Comparison of ENCODE assay signal across 18 cellular contexts in the genomic region with DNA sequence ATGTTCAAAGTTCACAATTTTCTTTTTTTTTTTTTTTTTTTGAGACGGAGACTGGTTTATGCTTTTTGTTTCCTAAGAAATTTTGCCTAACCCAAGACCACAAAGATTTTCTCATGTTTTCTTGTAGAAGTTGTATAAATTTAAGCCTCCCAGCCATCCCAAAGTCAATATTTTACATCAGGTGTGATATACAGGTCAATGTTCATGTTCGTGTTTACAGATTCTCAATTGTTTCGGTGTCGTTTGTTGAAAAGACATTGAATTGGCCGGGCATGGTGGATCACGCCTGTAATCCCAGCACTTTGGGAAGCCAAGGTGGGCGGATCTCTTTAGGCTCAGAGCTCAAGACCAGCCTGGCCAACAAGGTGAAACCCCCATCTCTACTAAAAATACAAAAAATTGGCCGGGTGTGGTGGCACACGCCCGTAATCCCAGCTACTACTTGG. TPM values are rescaled to one million over a fixed set of nuclear protein-coding genes. Genes with fewer than 3 reads are reported as not detected.
DNase-seq lines count a peak whose midpoint lies in the region; ATAC-seq and TF ChIP-seq lines count a peak whose summit lies in the region.
"Had no signal": no experiment of that assay in that cellular context is flagged by ENCODE, and none has a peak within 500 bp of the region (broad histone marks: within the 10 kb centered on the region; RNA-seq: fewer than 3 reads in every experiment).

No MANE protein-coding gene starts in this region.

- in situ Hi-C loops in brain microvascular endothelial cell (cut with HindIII; ENCODE audit: low pct_ligation_motif_present, low sequenced_read_pairs) = no loop called here

- H3K79me2 ChIP-seq in OCI-LY1 (ENCODE audit: insufficient read depth, low read length) = no peaks in the 10 kb centered on the region

- H3K27me3 Mint-ChIP-seq in endothelial cell (ENCODE audit: unreplicated experiment) = peaks cover 6% of the 10 kb centered on the region
- no peaks in the 10 kb centered on the region for H3K27me3 Mint-ChIP-seq in naive thymus-derived CD8-positive, alpha-beta T cell
- H3K27me3 Mint-ChIP-seq: CD4-positive, alpha-beta T cell had no signal

- TF ChIP-seq CTCF in 22Rv1 (IDR thresholded peaks at IDR 0.05) (no peak), OCI-LY1 (IDR thresholded peaks at IDR 0.05; ENCODE audit: low read length) (no peak), endothelial cell (IDR thresholded peaks at IDR 0.05; ENCODE audit: unreplicated experiment) (no peak), brain microvascular endothelial cell (IDR thresholded peaks at IDR 0.05; ENCODE audit: low read depth, low read length, missing control alignments) (no peak)

- H3K36me3 ChIP-seq in OCI-LY1 (ENCODE audit: insufficient read depth, low read length) = peaks cover 73% of the 10 kb centered on the region
- peaks cover 74% of the 10 kb centered on the region for H3K36me3 ChIP-seq in brain microvascular endothelial cell (replicated peaks)

- H3K27ac Mint-ChIP-seq in endothelial cell (ENCODE audit: unreplicated experiment) = no peak overlapping the region
- H3K27ac Mint-ChIP-seq in naive thymus-derived CD8-positive, alpha-beta T cell = peak overlapping the region in 6 of 10 donors; percentile 5 to 86 (median 54)
- H3K27ac Mint-ChIP-seq: CD4-positive, alpha-beta T cell had no signal

- H3K4me2 ChIP-seq in OCI-LY1 (ENCODE audit: low read length) = no peak overlapping the region
- H3K4me2 ChIP-seq: A549 had no signal

- POLR2A ChIA-PET in naive thymus-derived CD8-positive, alpha-beta T cell (lab: Charles Lee) = interaction anchor here (0.6 to 1.8 kb wide), 4 partner anchors 8 to 98 kb away, joined by 3 to 7 read pairs (median 4); partner anchors contain the start of genes MALAT1 and NEAT1

- H3K36me3 Mint-ChIP-seq in endothelial cell (ENCODE audit: low read depth, unreplicated experiment) = peaks cover 22% of the 10 kb centered on the region
- H3K36me3 Mint-ChIP-seq in naive thymus-derived CD8-positive, alpha-beta T cell = peaks cover 0 to 76% (median 8%) of the 10 kb centered on the region in 3 donors

- no peak overlapping the region for H2AFZ ChIP-seq in OCI-LY1 (ENCODE audit: low read length)

- H3K9ac ChIP-seq in OCI-LY1 (ENCODE audit: low read length) = no peak overlapping the region

- H3K27ac ChIP-seq in 22Rv1 (peak overlapping the region; percentile 10; the same call in 1 of the 2 replicates), OCI-LY1 (ENCODE audit: low read depth, low read length, poor library complexity, severe bottlenecking) (peak overlapping the region; percentile 95), brain microvascular endothelial cell (no peak overlapping the region)
- H3K27ac ChIP-seq: A549 had no signal

- H4K20me1 ChIP-seq in OCI-LY1 (ENCODE audit: insufficient read depth, low read length) = no peaks in the 10 kb centered on the region

- no peaks in the 10 kb centered on the region for H3K9me2 ChIP-seq in OCI-LY1 (ENCODE audit: low read depth, low read length)

- ATAC-seq in naive thymus-derived CD8-positive, alpha-beta T cell = no peak
- ATAC-seq: A549, GM12878, PC-3, Right ventricle myocardium inferior had no signal

- peaks cover 17% of the 10 kb centered on the region for H3K4me1 Mint-ChIP-seq in endothelial cell (ENCODE audit: unreplicated experiment)
- H3K4me1 Mint-ChIP-seq in naive thymus-derived CD8-positive, alpha-beta T cell = peaks cover 4 to 15% (median 12%) of the 10 kb centered on the region in 4 donors

- H3F3A ChIP-seq in OCI-LY1 (ENCODE audit: insufficient read depth, low read length) = peaks cover 11% of the 10 kb centered on the region

- no peaks in the 10 kb centered on the region for H3K9me3 ChIP-seq in OCI-LY1 (ENCODE audit: low read length)
- H3K9me3 ChIP-seq: A549 had no signal

- DNase-seq in endothelial cell (ENCODE audit: low spot score) = no peak
- no peak for DNase-seq in naive thymus-derived CD8-positive, alpha-beta T cell
- no peak for DNase-seq in SW480 (ENCODE audit: low spot score)
- no peak for DNase-seq in central memory CD4-positive, alpha-beta T cell
- DNase-seq in brain microvascular endothelial cell = no peak
- no peak for DNase-seq in SHP77 (lab: John Stamatoyannopoulos, UW)
- DNase-seq: Calu3; CD4-positive, alpha-beta T cell; KBM-7; NCI-H1048; NCI-H226; NCI-H526 treated with DMSO at 0.1 percent for 48 hours; PC-3 had no signal

- no peak overlapping the region for H3K4me3 ChIP-seq in OCI-LY1 (ENCODE audit: low read depth, low read length, poor library complexity, severe bottlenecking)
- H3K4me3 ChIP-seq in brain microvascular endothelial cell (ENCODE audit: low read depth, low read length) = no peak overlapping the region
- H3K4me3 ChIP-seq: A549, GM12878 had no signal

- peak overlapping the region; percentile 54 for H3K4me3 Mint-ChIP-seq in endothelial cell (ENCODE audit: unreplicated experiment)
- H3K4me3 Mint-ChIP-seq in naive thymus-derived CD8-positive, alpha-beta T cell = no peak overlapping the region
- H3K4me3 Mint-ChIP-seq: CD4-positive, alpha-beta T cell had no signal

- no peaks in the 10 kb centered on the region for H3K27me3 ChIP-seq in OCI-LY1 (ENCODE audit: insufficient read depth, low read length)
- H3K27me3 ChIP-seq in brain microvascular endothelial cell (replicated peaks) = no peaks in the 10 kb centered on the region

- peaks cover 20% of the 10 kb centered on the region for H3K4me1 ChIP-seq in OCI-LY1 (ENCODE audit: insufficient read depth, low read length, severe bottlenecking)

- no peaks in the 10 kb centered on the region for H3K9me3 Mint-ChIP-seq in endothelial cell (ENCODE audit: unreplicated experiment)
- no peaks in the 10 kb centered on the region for H3K9me3 Mint-ChIP-seq in naive thymus-derived CD8-positive, alpha-beta T cell
- H3K9me3 Mint-ChIP-seq: CD4-positive, alpha-beta T cell had no signal

RNA-seq across cellular contexts. Expression of gene FRMD8, which starts 15.4 kb away (rescaled TPM):
- total RNA-seq in endothelial cell (ENCODE audit: unreplicated experiment) = 76.0 TPM
- total RNA-seq in naive thymus-derived CD8-positive, alpha-beta T cell = 10 to 100 TPM; 48.6 to 55.0 TPM
- polyA plus RNA-seq in naive thymus-derived CD8-positive, alpha-beta T cell = 10 to 100 TPM; 34.5 to 42.6 (median 35.4) TPM

RNA-seq across cellular contexts. Expression of gene SLC25A45, which starts 19.4 kb away (rescaled TPM):
- total RNA-seq in endothelial cell (ENCODE audit: unreplicated experiment) = 3.3 TPM
- total RNA-seq in naive thymus-derived CD8-positive, alpha-beta T cell = 10 to 100 TPM; 22.2 to 23.4 TPM
- 10 to 100 TPM; 10.8 to 19.2 (median 11.0) TPM for polyA plus RNA-seq in naive thymus-derived CD8-positive, alpha-beta T cell

RNA-seq across cellular contexts. Expression of gene NEAT1, which starts 20.8 kb away (rescaled TPM):
- 43.4 TPM for total RNA-seq in endothelial cell (ENCODE audit: unreplicated experiment)
- total RNA-seq in naive thymus-derived CD8-positive, alpha-beta T cell = 100 to 1,000 TPM; 375 to 414 TPM
- 1 to 10 TPM; 1.3 to 2.9 (median 1.9) TPM for polyA plus RNA-seq in naive thymus-derived CD8-positive, alpha-beta T cell

RNA-seq across cellular contexts. Expression of gene TIGD3, which starts 47.3 kb away (rescaled TPM):
- total RNA-seq in endothelial cell (ENCODE audit: unreplicated experiment) = 0.44 TPM
- 1 to 10 TPM; 1.5 to 1.9 TPM for total RNA-seq in naive thymus-derived CD8-positive, alpha-beta T cell
- under 1 TPM; 0.15 to 0.67 (median 0.21) TPM for polyA plus RNA-seq in naive thymus-derived CD8-positive, alpha-beta T cell
